19 cellular contexts compared by ENCODE assay signal in the genomic region with DNA sequence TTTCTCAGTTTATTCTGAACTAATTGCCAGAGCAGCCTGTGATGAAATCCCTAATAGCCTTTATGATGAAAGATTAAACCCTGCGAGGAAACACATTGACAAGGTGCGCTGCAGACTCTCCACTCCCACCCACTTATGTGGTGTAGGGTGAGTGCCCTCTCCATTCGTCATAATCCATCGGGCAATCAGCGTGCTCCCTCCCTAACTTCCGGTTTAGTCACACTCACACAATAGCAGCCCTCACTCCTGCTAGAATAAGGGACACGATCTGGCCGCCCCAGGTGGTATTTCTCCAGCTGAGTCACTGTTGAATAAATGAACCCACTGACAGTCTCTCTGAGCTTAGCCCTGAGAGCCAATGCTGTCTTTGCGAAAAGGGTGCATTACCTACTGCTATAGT.
DNase-seq lines count a peak whose midpoint lies in the region; FAIRE-seq and TF ChIP-seq lines count a peak whose summit lies in the region.
"Had no signal": no experiment of that assay in that cellular context is flagged by ENCODE, and none has a peak within 500 bp of the region (broad histone marks: within the 10 kb centered on the region; RNA-seq: fewer than 3 reads in every experiment).

No MANE protein-coding gene starts in this region.

- TF ChIP-seq CTCF in brain (conservative IDR thresholded peaks at IDR 0.05) (no peak), sigmoid colon (IDR thresholded peaks at IDR 0.05) (no peak), esophagus squamous epithelium (IDR thresholded peaks at IDR 0.05) (no peak)

- no peaks in the 10 kb centered on the region for H3K36me3 Mint-ChIP-seq in brain
- H3K36me3 Mint-ChIP-seq: mesothelial cell of epicardium, WTC11 had no signal

- intact Hi-C loops in sigmoid colon (cut with DNase I) (no loop called here), esophagus squamous epithelium (cut with DNase I) (no loop called here)

- no peak overlapping the region for H3K27ac ChIP-seq in sigmoid colon
- no peak overlapping the region for H3K27ac ChIP-seq in esophagus squamous epithelium
- H3K27ac ChIP-seq: 22Rv1, GM23248, neutrophil, thoracic aorta had no signal

- peaks cover 0 to 5% (median 0%) of the 10 kb centered on the region in 5 experiments for H3K9me3 Mint-ChIP-seq in brain
- H3K9me3 Mint-ChIP-seq: mesothelial cell of epicardium, WTC11 had no signal

- H3K36me3 ChIP-seq in sigmoid colon: no peaks in the 10 kb centered on the region
- H3K36me3 ChIP-seq in esophagus squamous epithelium: no peaks in the 10 kb centered on the region
- H3K36me3 ChIP-seq: neutrophil, thoracic aorta had no signal

- H3K4me1 ChIP-seq in sigmoid colon: no peaks in the 10 kb centered on the region
- no peaks in the 10 kb centered on the region for H3K4me1 ChIP-seq in esophagus squamous epithelium

- H3K4me3 ChIP-seq in sigmoid colon (no peak overlapping the region), esophagus squamous epithelium (no peak overlapping the region)
- H3K4me3 ChIP-seq: GM23248, thoracic aorta had no signal

- H3K27me3 ChIP-seq in sigmoid colon (peaks cover 0 to 13% (median 0%) of the 10 kb centered on the region in 3 donors), esophagus squamous epithelium (no peaks in the 10 kb centered on the region)
- H3K27me3 ChIP-seq: neutrophil had no signal

- no peak overlapping the region for H3K4me3 Mint-ChIP-seq in brain
- H3K4me3 Mint-ChIP-seq: mesothelial cell of epicardium, WTC11 had no signal

- peaks cover 4% of the 10 kb centered on the region for H3K27me3 Mint-ChIP-seq in brain

- TF ChIP-seq POLR2A in sigmoid colon (IDR thresholded peaks at IDR 0.05): no peak
- TF ChIP-seq POLR2A in esophagus squamous epithelium (IDR thresholded peaks at IDR 0.05): no peak

- peak overlapping the region in 3 of 5 experiments; percentile 2 to 86 (median 4) for H3K27ac Mint-ChIP-seq in brain
- H3K27ac Mint-ChIP-seq: mesothelial cell of epicardium, WTC11 had no signal

- no peak for FAIRE-seq in urothelium cell line (lab: Jason Lieb, UNC)
- FAIRE-seq: keratinocyte had no signal

- peaks cover 34% of the 10 kb centered on the region for H3K4me1 Mint-ChIP-seq in brain
- H3K4me1 Mint-ChIP-seq: mesothelial cell of epicardium had no signal

- no peak for TF ChIP-seq EP300 in sigmoid colon (IDR thresholded peaks at IDR 0.05)

- WGBS in sigmoid colon, 2 donors: 72 to 81% methylated on average over 9 of the region's 9 CpGs
- 38 to 41% methylated on average over 9 of the region's 9 CpGs for WGBS in esophagus squamous epithelium, 2 donors

- H3K9me3 ChIP-seq in sigmoid colon (no peaks in the 10 kb centered on the region), esophagus squamous epithelium (no peaks in the 10 kb centered on the region)
- H3K9me3 ChIP-seq: neutrophil, thoracic aorta had no signal

- DNase-seq in NCI-H2029 (lab: John Stamatoyannopoulos, UW): peak; percentile 3
- no peak for DNase-seq in NCI-H2029 treated with DMSO at 0.1 percent for 48 hours (lab: John Stamatoyannopoulos, UW)
- DNase-seq in NCI-H2227 treated with DMSO at 0.1 percent for 48 hours (lab: John Stamatoyannopoulos, UW): peak; percentile 3
- DNase-seq in urothelium cell line (ENCODE audit: low spot score): peak; percentile 69
- DNase-seq in sigmoid colon: no peak
- no peak for DNase-seq in esophagus squamous epithelium (lab: John Stamatoyannopoulos, UW)
- DNase-seq in NCI-H187 (lab: John Stamatoyannopoulos, UW): no peak
- DNase-seq: cortex of kidney; glutamatergic neuron; GM23248; MM.1S; stimulated activated CD8-positive, alpha-beta memory T cell treated with anti-CD3 and anti-CD28 coated beads, Interleukin-4, amount 100 ng/mL, for 48 hours had no signal

Comparison
In these comparisons a context has a peak if more than half of its experiments do, and no peak if none do; other contexts are left out.
1. DNase-seq: peak in NCI-H2029 (single experiment), NCI-H2227 treated with DMSO at 0.1 percent for 48 hours (single experiment) and urothelium cell line (single experiment); none in NCI-H2029 treated with DMSO at 0.1 percent for 48 hours (single experiment), sigmoid colon (single experiment), esophagus squamous epithelium (single experiment) and NCI-H187 (0 of 2).